ENCODE assay signal across 29 cellular contexts in genomic region chr1:177464682-177465081, GRCh38.
"Had no signal": no experiment of that assay in that cellular context is flagged by ENCODE, and none has a peak within 500 bp of the region (broad histone marks: within the 10 kb centered on the region; RNA-seq: fewer than 3 reads in every experiment).

No MANE protein-coding gene starts in this region.

- H3K9me3 Mint-ChIP-seq: nephron, neural progenitor cell had no signal

- H3K27ac Mint-ChIP-seq: naive thymus-derived CD4-positive, alpha-beta T cell; nephron; neural progenitor cell; stimulated activated effector memory CD8-positive, alpha-beta T cell treated with anti-CD3 and anti-CD28 coated beads, Interleukin-12 subunit alpha, Interleukin-12 subunit beta, amount 100 ng/mL, for 72 hours had no signal

- H3K27ac ChIP-seq: dorsolateral prefrontal cortex, esophagus muscularis mucosa, foreskin keratinocyte, gastroesophageal sphincter, heart left ventricle, hepatocyte, left lung, neural progenitor cell, psoas muscle, sigmoid colon, testis, tibial nerve, upper lobe of left lung had no signal

- H3K27me3 ChIP-seq: dorsolateral prefrontal cortex, esophagus muscularis mucosa, foreskin keratinocyte, gastroesophageal sphincter, hepatocyte, left lung, neural progenitor cell, sigmoid colon, testis, tibial nerve, upper lobe of left lung had no signal

- H3K4me1 Mint-ChIP-seq: naive thymus-derived CD4-positive, alpha-beta T cell; stimulated activated effector memory CD8-positive, alpha-beta T cell treated with anti-CD3 and anti-CD28 coated beads, Interleukin-12 subunit alpha, Interleukin-12 subunit beta, amount 100 ng/mL, for 72 hours had no signal

- H2AFZ ChIP-seq: hepatocyte, neural progenitor cell had no signal

- H3K36me3 ChIP-seq: esophagus muscularis mucosa, gastroesophageal sphincter, heart left ventricle, left lung, neural progenitor cell, sigmoid colon, tibial nerve, upper lobe of left lung had no signal

- H3K36me3 Mint-ChIP-seq: naive thymus-derived CD4-positive, alpha-beta T cell; stimulated activated effector memory CD8-positive, alpha-beta T cell treated with anti-CD3 and anti-CD28 coated beads, Interleukin-12 subunit alpha, Interleukin-12 subunit beta, amount 100 ng/mL, for 72 hours had no signal

- H3K4me2 ChIP-seq: hepatocyte, neural progenitor cell had no signal

- FAIRE-seq: colon, endothelial cell of umbilical vein, urothelium cell line had no signal

- H3K79me2 ChIP-seq: hepatocyte had no signal

- DNase-seq: dorsolateral prefrontal cortex; effector CD8-positive, alpha-beta T cell; foreskin keratinocyte; heart left ventricle; left cardiac atrium; left lung; mesenchymal stem cell; midbrain; naive thymus-derived CD4-positive, alpha-beta T cell; posterior cingulate gyrus; psoas muscle; right cardiac atrium; sigmoid colon; stimulated activated CD4-positive, alpha-beta T cell treated with anti-CD3 and anti-CD28 coated beads, Interleukin-2, amount 100 ng/mL, for 24 hours; stimulated activated CD4-positive, alpha-beta T cell treated with anti-CD3 and anti-CD28 coated beads, Interleukin-4, amount 100 ng/mL, for 24 hours; stimulated activated naive CD4-positive, alpha-beta T cell treated with Interleukin-2 at 50 U/mL for 16 hours; substantia nigra; testis; upper lobe of left lung had no signal

- H3K4me3 Mint-ChIP-seq: naive thymus-derived CD4-positive, alpha-beta T cell; nephron; neural progenitor cell; stimulated activated effector memory CD8-positive, alpha-beta T cell treated with anti-CD3 and anti-CD28 coated beads, Interleukin-12 subunit alpha, Interleukin-12 subunit beta, amount 100 ng/mL, for 72 hours had no signal

- H3K4me1 ChIP-seq: esophagus muscularis mucosa, foreskin keratinocyte, gastroesophageal sphincter, heart left ventricle, left lung, psoas muscle, sigmoid colon, testis, tibial nerve, upper lobe of left lung had no signal

- H3K9me3 ChIP-seq: esophagus muscularis mucosa, gastroesophageal sphincter, psoas muscle, sigmoid colon, testis, tibial nerve, upper lobe of left lung had no signal

- ATAC-seq: foreskin keratinocyte; gastroesophageal sphincter; heart left ventricle; left cardiac atrium; left lung; naive thymus-derived CD4-positive, alpha-beta T cell; psoas muscle; right cardiac atrium; stimulated activated effector memory CD8-positive, alpha-beta T cell treated with anti-CD3 and anti-CD28 coated beads, Interleukin-12 subunit alpha, Interleukin-12 subunit beta, amount 100 ng/mL, for 72 hours had no signal

- H3K9ac ChIP-seq: neural progenitor cell had no signal

- H3K4me3 ChIP-seq: dorsolateral prefrontal cortex, esophagus muscularis mucosa, gastroesophageal sphincter, heart left ventricle, hepatocyte, left lung, neural progenitor cell, psoas muscle, sigmoid colon, testis, tibial nerve, upper lobe of left lung had no signal
